ENCODE assay signal across 20 cellular contexts in genomic region chr7:91850455-91850854, GRCh38. TPM values are rescaled to one million over a fixed set of nuclear protein-coding genes. Genes with fewer than 3 reads are reported as not detected.
DNase-seq lines count a peak whose midpoint lies in the region; ATAC-seq, FAIRE-seq and TF ChIP-seq lines count a peak whose summit lies in the region.
"Had no signal": no experiment of that assay in that cellular context is flagged by ENCODE, and none has a peak within 500 bp of the region (broad histone marks: within the 10 kb centered on the region; RNA-seq: fewer than 3 reads in every experiment).

No MANE protein-coding gene starts in this region.

- TF ChIP-seq EP300 in A549 (IDR thresholded peaks at IDR 0.05): no peak

- CTCF ChIA-PET in A549 (lab: Yijun Ruan, JAX): interaction anchor here (0.7 to 1.1 kb wide), 2 partner anchors 20 to 1447 kb away, joined by 4 to 5 read pairs; partner anchors contain the start of gene CLDN12

- POLR2A ChIA-PET in A549 (lab: Yijun Ruan, JAX): interaction anchor here (0.6 kb wide), 1 partner anchor 10 kb away, joined by 3 read pairs; no protein-coding TSS in a partner anchor

- peak in 1 of 2 experiments; percentile 3 for DNase-seq in A549 (ENCODE audit: low read depth in 1 of 2, low spot score in 1 of 2)
- DNase-seq in HT1080 (ENCODE audit: low read depth): peak; percentile 25
- peak; percentile 50 for DNase-seq in amniotic epithelial cell (ENCODE audit: low read depth)
- DNase-seq in iris pigment epithelial cell (ENCODE audit: low read depth): peak; percentile 63
- DNase-seq in hippocampal formation (lab: John Stamatoyannopoulos, UW): no peak
- DNase-seq in nephron progenitor cell: no peak
- DNase-seq in retina: no peak
- no peak for DNase-seq in GOT3 (lab: John Stamatoyannopoulos, UW)
- DNase-seq: activated CD4-positive, alpha-beta T cell treated with anti-CD3 and anti-CD28 coated beads, Interleukin-2, amount 10 ng/mL, durations not matched to agents 7 days and 5 days; activated naive CD4-positive, alpha-beta T cell treated with anti-CD3 and anti-CD28 coated beads, Interleukin-2, amount 10 ng/mL, durations not matched to agents 7 days and 5 days; CD4-positive, alpha-beta memory T cell; effector memory CD8-positive, alpha-beta T cell; glutamatergic neuron; NCI-H1436; NK-92 treated with Interleukin-12 subunit alpha and Interleukin-12 subunit beta, amount 100 ng/mL, for 24 hours; nucleus accumbens; SJCRH30; stimulated activated CD4-positive, alpha-beta T cell treated with anti-CD3 and anti-CD28 coated beads, Interleukin-4, amount 100 ng/mL, for 4 hours had no signal

- FAIRE-seq in A549 (lab: Jason Lieb, UNC): peak; percentile 78
- FAIRE-seq: GM12892 had no signal

- peaks cover 9% of the 10 kb centered on the region; the same call in 2 of the 3 replicates for H3K4me1 ChIP-seq in A549
- H3K4me1 ChIP-seq: SJCRH30 had no signal

- H3K9me3 ChIP-seq in A549: peaks cover 10% of the 10 kb centered on the region; the same call in 1 of the 3 replicates
- H3K9me3 ChIP-seq: SJCRH30 had no signal

- TF ChIP-seq CTCF in A549 (IDR thresholded peaks at IDR 0.05) (no peak), nephron progenitor cell (IDR thresholded peaks at IDR 0.05) (no peak)

- H3K4me1 Mint-ChIP-seq in nephron progenitor cell: no peaks in the 10 kb centered on the region
- H3K4me1 Mint-ChIP-seq: activated CD4-positive, alpha-beta T cell treated with anti-CD3 and anti-CD28 coated beads, Interleukin-2, amount 10 ng/mL, durations not matched to agents 7 days and 5 days; activated naive CD4-positive, alpha-beta T cell treated with anti-CD3 and anti-CD28 coated beads, Interleukin-2, amount 10 ng/mL, durations not matched to agents 7 days and 5 days had no signal

- H3K27me3 Mint-ChIP-seq in nephron progenitor cell (ENCODE audit: low read depth, poor library complexity): peaks cover 3% of the 10 kb centered on the region
- H3K27me3 Mint-ChIP-seq: activated CD4-positive, alpha-beta T cell treated with anti-CD3 and anti-CD28 coated beads, Interleukin-2, amount 10 ng/mL, durations not matched to agents 7 days and 5 days; activated naive CD4-positive, alpha-beta T cell treated with anti-CD3 and anti-CD28 coated beads, Interleukin-2, amount 10 ng/mL, durations not matched to agents 7 days and 5 days; CD4-positive, alpha-beta memory T cell; effector memory CD8-positive, alpha-beta T cell had no signal

- H3K4me3 Mint-ChIP-seq in nephron progenitor cell: no peak overlapping the region
- H3K4me3 Mint-ChIP-seq: activated CD4-positive, alpha-beta T cell treated with anti-CD3 and anti-CD28 coated beads, Interleukin-2, amount 10 ng/mL, durations not matched to agents 7 days and 5 days; activated naive CD4-positive, alpha-beta T cell treated with anti-CD3 and anti-CD28 coated beads, Interleukin-2, amount 10 ng/mL, durations not matched to agents 7 days and 5 days; CD4-positive, alpha-beta memory T cell; effector memory CD8-positive, alpha-beta T cell had no signal

- no peak for TF ChIP-seq RAD21 in A549 (conservative IDR thresholded peaks at IDR 0.05 in 1 of 2, IDR thresholded peaks at IDR 0.05 in 1 of 2)

- ATAC-seq in A549: peak in 1 of 2 experiments; percentile 55; a peak in 2 of 6 replicates
- ATAC-seq: effector memory CD8-positive, alpha-beta T cell had no signal

- no peak overlapping the region for H3K27ac Mint-ChIP-seq in nephron progenitor cell
- H3K27ac Mint-ChIP-seq: activated CD4-positive, alpha-beta T cell treated with anti-CD3 and anti-CD28 coated beads, Interleukin-2, amount 10 ng/mL, durations not matched to agents 7 days and 5 days; activated naive CD4-positive, alpha-beta T cell treated with anti-CD3 and anti-CD28 coated beads, Interleukin-2, amount 10 ng/mL, durations not matched to agents 7 days and 5 days; CD4-positive, alpha-beta memory T cell; effector memory CD8-positive, alpha-beta T cell had no signal

- no peak overlapping the region for H3K4me3 ChIP-seq in A549
- H3K4me3 ChIP-seq: cardiac muscle cell, SJCRH30 had no signal

- H3K36me3 Mint-ChIP-seq in nephron progenitor cell (ENCODE audit: low read depth): peaks cover 38% of the 10 kb centered on the region
- H3K36me3 Mint-ChIP-seq: activated naive CD4-positive, alpha-beta T cell treated with anti-CD3 and anti-CD28 coated beads, Interleukin-2, amount 10 ng/mL, durations not matched to agents 7 days and 5 days had no signal

- peaks cover 38% of the 10 kb centered on the region for H3K9me3 Mint-ChIP-seq in nephron progenitor cell

- H3K4me2 ChIP-seq in A549: no peak overlapping the region

- H3K27ac ChIP-seq in A549: no peak overlapping the region
- H3K27ac ChIP-seq: cardiac muscle cell, SJCRH30 had no signal

- TF ChIP-seq POLR2A in A549 (IDR thresholded peaks at IDR 0.05; ENCODE audit: low read length): no peak

TF ChIP-seq in A549, 52 proteins besides CTCF, POLR2A, EP300 and RAD21:
- TF ChIP-seq FOSL2 (IDR thresholded peaks at IDR 0.05) (no peak), FOSL2 (CRISPR knock-in tag; IDR thresholded peaks at IDR 0.05) (peak; percentile 50), MAZ (IDR thresholded peaks at IDR 0.05; ENCODE audit: borderline replicate concordance, low read depth, low read length) (no peak)

RNA-seq across cellular contexts. Expression of gene MTERF1, which starts 30.0 kb away (rescaled TPM):
- 16.4 and 20.1 TPM in 2 replicates for polyA plus RNA-seq in A549 (2011; rRNA removed)
- 3.9 and 4.3 TPM in 2 replicates for polyA plus RNA-seq in A549 (2012; cell fraction: cytosol; rRNA removed)
- polyA plus RNA-seq in A549 (2012; cell fraction: nucleus; rRNA removed): 2.4 and 2.5 TPM in 2 replicates
- 12.8 to 14.4 TPM (median 14.4 TPM) in 3 replicates for polyA plus RNA-seq in A549 (2017; fragmentation: RNase III; extraction: RNeasy Plus Mini Kit Qiagen cat#74134 plus additional on column Dnase treatment)
- polyA minus RNA-seq in A549 (2011; rRNA and poly(A)+ RNA removed): 4.8 and 8.7 TPM in 2 replicates
- total RNA-seq in HT1080 (2014; rRNA removed; shearing (Covaris generic)): 10.9 and 12.4 TPM in 2 replicates
- polyA plus RNA-seq in HT1080 (2015; cell fraction: cytosol; rRNA removed): 12.5 and 13.2 TPM in 2 replicates
- 19.1 and 24.4 TPM in 2 replicates for polyA plus RNA-seq in HT1080 (2015; cell fraction: nucleus; rRNA removed)

Comparison
In these comparisons a context has a peak if more than half of its experiments do, and no peak if none do; other contexts are left out.
1. DNase-seq: peak in HT1080 (single experiment), amniotic epithelial cell (single experiment) and iris pigment epithelial cell (single experiment); none in hippocampal formation (0 of 2), nephron progenitor cell (single experiment), retina (single experiment) and GOT3 (single experiment).